8 cellular contexts compared by ENCODE assay signal in the genomic region with DNA sequence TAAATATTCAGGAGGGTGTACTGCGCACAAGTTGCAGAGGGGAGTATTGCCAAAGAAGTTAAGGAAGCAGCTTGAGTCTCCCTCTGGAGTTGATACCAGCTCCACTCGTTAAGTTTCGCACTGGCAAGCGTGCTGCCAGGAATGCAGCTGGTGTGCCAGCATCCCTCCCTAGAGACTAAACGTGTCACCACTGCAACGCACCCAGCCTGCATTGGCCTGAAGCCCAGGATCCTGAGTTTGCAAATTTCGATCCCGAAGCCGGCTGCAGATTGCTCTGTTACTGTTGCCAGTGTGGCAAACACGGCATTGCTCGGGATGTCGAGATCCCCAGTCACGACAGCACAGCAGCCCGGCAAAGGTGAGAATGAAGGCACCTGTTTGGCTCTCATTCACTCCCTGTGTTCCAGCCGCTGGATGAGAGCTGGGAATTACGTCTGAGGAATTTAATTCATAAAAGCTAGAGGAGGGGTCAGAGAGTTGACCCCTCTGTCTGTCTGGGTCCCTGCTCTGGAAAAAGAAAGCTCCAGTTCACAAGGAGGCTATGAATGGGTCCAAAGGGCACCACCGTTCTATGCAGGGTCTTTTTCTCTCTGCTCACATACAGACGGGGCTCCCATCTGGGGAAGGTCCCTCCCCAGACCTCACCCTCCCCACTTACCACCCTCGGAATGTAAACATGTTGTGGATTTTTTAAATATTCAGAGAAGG.
DNase-seq lines count a peak whose midpoint lies in the region; ATAC-seq and TF ChIP-seq lines count a peak whose summit lies in the region.

No MANE protein-coding gene starts in this region.

- DNase-seq in AG20443 (ENCODE audit: low spot score) = peak; percentile 89
- DNase-seq in NCI-H1694 treated with DMSO at 0.1 percent for 48 hours (lab: John Stamatoyannopoulos, UW) = peak; percentile 94
- peak in 52 of 61 donors; percentile 1 to 76 (median 36) for DNase-seq in caudate nucleus (lab: John Stamatoyannopoulos, UW)
- DNase-seq in left lung = peak; percentile 85
- DNase-seq in tibial artery = peak; percentile 86 to 96
- DNase-seq in GM19240 (ENCODE audit: insufficient read length, low spot score) = no peak
- no peak for DNase-seq in stimulated activated CD4-positive, alpha-beta T cell treated with anti-CD3 and anti-CD28 coated beads, Interleukin-1b, Interleukin-23, amount 100 ng/mL, for 48 hours

- ATAC-seq in left lung = peak; percentile 91
- ATAC-seq in HG03439 (IDR thresholded peaks at IDR 0.05; ENCODE audit: unreplicated experiment) = no peak

- intact Hi-C loops in left lung (cut with DNase I) (no loop called here), tibial artery (cut with DNase I; ENCODE audit: low total_unique reads) (no loop called here)

- peaks cover 16 to 36% of the 10 kb centered on the region in 2 donors for H3K4me1 ChIP-seq in left lung
- peaks cover 0 to 54% (median 31%) of the 10 kb centered on the region in 4 donors for H3K4me1 ChIP-seq in tibial artery

- H3K4me3 ChIP-seq in left lung (peak overlapping the region; percentile 3 to 11), tibial artery (peak overlapping the region; percentile 32 to 39)

- H3K36me3 ChIP-seq in left lung (peaks cover 0 to 9% of the 10 kb centered on the region in 2 donors), tibial artery (peaks cover 0 to 9% (median 0%) of the 10 kb centered on the region in 3 donors)

- no peak for TF ChIP-seq CTCF in left lung (IDR thresholded peaks at IDR 0.05)
- TF ChIP-seq CTCF in tibial artery (IDR thresholded peaks at IDR 0.05) = peak; percentile 14 to 23

- H3K27ac ChIP-seq in caudate nucleus (ENCODE audit: low read depth, low read length) (peak overlapping the region; percentile 40), left lung (peak overlapping the region; percentile 74 to 86), tibial artery (peak overlapping the region; percentile 66)

- no peaks in the 10 kb centered on the region for H3K9me3 ChIP-seq in left lung
- no peaks in the 10 kb centered on the region for H3K9me3 ChIP-seq in tibial artery

- H3K27me3 ChIP-seq in left lung = no peaks in the 10 kb centered on the region
- no peaks in the 10 kb centered on the region for H3K27me3 ChIP-seq in tibial artery

Comparison
In these comparisons a context has a peak if more than half of its experiments do, and no peak if none do; other contexts are left out.
1. DNase-seq: peak in AG20443 (single experiment), NCI-H1694 treated with DMSO at 0.1 percent for 48 hours (single experiment), caudate nucleus (52 of 61), left lung (2 of 2) and tibial artery (2 of 2); none in GM19240 (single experiment) and stimulated activated CD4-positive, alpha-beta T cell treated with anti-CD3 and anti-CD28 coated beads, Interleukin-1b, Interleukin-23, amount 100 ng/mL, for 48 hours (single experiment).
2. CTCF ChIP-seq: peak in tibial artery (2 of 2); none in left lung (0 of 2).
3. Peak in every context shown above with its lines, with median percentiles within 50 percentile points of each other: H3K27ac ChIP-seq.